In genomic region chr2:188291142-188291616, GRCh38 we compare ENCODE assay signal across 8 cellular contexts. TPM values are rescaled to one million over a fixed set of nuclear protein-coding genes. Genes with fewer than 3 reads are reported as not detected.
DNase-seq lines count a peak whose midpoint lies in the region; ATAC-seq and TF ChIP-seq lines count a peak whose summit lies in the region.

No MANE protein-coding gene starts in this region.

- TF ChIP-seq POLR2A in breast epithelium (IDR thresholded peaks at IDR 0.05) (no peak), right lobe of liver (IDR thresholded peaks at IDR 0.05) (no peak)

- intact Hi-C loops in activated CD8-positive, alpha-beta T cell treated with anti-CD3 and anti-CD28 coated beads for 36 hours (cut with micrococcal nuclease) = no loop called here
- intact Hi-C loops in breast epithelium (cut with DNase I; ENCODE audit: low total_unique reads) = no loop called here
- intact Hi-C loops in right lobe of liver (cut with DNase I) = no loop called here

- H3K27me3 ChIP-seq in breast epithelium (no peaks in the 10 kb centered on the region), right lobe of liver (peaks cover 0 to 3% of the 10 kb centered on the region in 2 donors)

- H3K4me1 Mint-ChIP-seq in activated CD8-positive, alpha-beta T cell treated with anti-CD3 and anti-CD28 coated beads, Interleukin-2, amount 10 ng/mL, durations not matched to agents 7 days and 5 days (ENCODE audit: low read depth) = peaks cover 14% of the 10 kb centered on the region
- H3K4me1 Mint-ChIP-seq in activated CD8-positive, alpha-beta T cell treated with anti-CD3 and anti-CD28 coated beads for 36 hours (ENCODE audit: low read depth) = peaks cover 8% of the 10 kb centered on the region

- H3K4me3 ChIP-seq in breast epithelium = peak overlapping the region; percentile 75 to 83 (median 77)
- peak overlapping the region; percentile 46 to 59 (median 56) for H3K4me3 ChIP-seq in right lobe of liver
- peak overlapping the region; percentile 77 for H3K4me3 ChIP-seq in urinary bladder (ENCODE audit: low read depth, low read length)

- H3K27me3 Mint-ChIP-seq in activated CD8-positive, alpha-beta T cell treated with anti-CD3 and anti-CD28 coated beads, Interleukin-2, amount 10 ng/mL, durations not matched to agents 7 days and 5 days (ENCODE audit: low read depth) = peaks cover 38% of the 10 kb centered on the region
- peaks cover 31% of the 10 kb centered on the region for H3K27me3 Mint-ChIP-seq in activated CD8-positive, alpha-beta T cell treated with anti-CD3 and anti-CD28 coated beads for 36 hours

- WGBS in right lobe of liver (ENCODE audit: insufficient coverage, low coverage, low lambda C conversion rate, missing lambda C conversion rate) = 5% methylated on average over 12 of the region's 12 CpGs
- 2% methylated on average over 12 of the region's 12 CpGs for WGBS in urinary bladder

- POLR2A ChIA-PET in activated CD8-positive, alpha-beta T cell treated with anti-CD3 and anti-CD28 coated beads, Interleukin-2, amount 10 ng/mL, durations not matched to agents 7 days and 5 days (lab: Charles Lee) = no interaction called here
- POLR2A ChIA-PET in activated CD8-positive, alpha-beta T cell treated with anti-CD3 and anti-CD28 coated beads for 36 hours (lab: Charles Lee) = no interaction called here

- no peaks in the 10 kb centered on the region for H3K9me3 Mint-ChIP-seq in activated CD8-positive, alpha-beta T cell treated with anti-CD3 and anti-CD28 coated beads, Interleukin-2, amount 10 ng/mL, durations not matched to agents 7 days and 5 days (ENCODE audit: insufficient read depth)
- no peaks in the 10 kb centered on the region for H3K9me3 Mint-ChIP-seq in activated CD8-positive, alpha-beta T cell treated with anti-CD3 and anti-CD28 coated beads for 36 hours

- H3K9me3 ChIP-seq in breast epithelium = no peaks in the 10 kb centered on the region
- no peaks in the 10 kb centered on the region for H3K9me3 ChIP-seq in right lobe of liver

- H3K36me3 ChIP-seq in breast epithelium (no peaks in the 10 kb centered on the region), right lobe of liver (no peaks in the 10 kb centered on the region), urinary bladder (ENCODE audit: insufficient read depth) (no peaks in the 10 kb centered on the region)

- CTCF ChIA-PET in activated CD8-positive, alpha-beta T cell treated with anti-CD3 and anti-CD28 coated beads, Interleukin-2, amount 10 ng/mL, durations not matched to agents 7 days and 5 days (lab: Charles Lee) = no interaction called here
- CTCF ChIA-PET in activated CD8-positive, alpha-beta T cell treated with anti-CD3 and anti-CD28 coated beads for 36 hours (lab: Charles Lee) = interaction anchor here (1.8 kb wide), 1 partner anchor 9 kb away, joined by 4 read pairs; no protein-coding TSS in a partner anchor

- TF ChIP-seq CTCF in activated CD8-positive, alpha-beta T cell treated with anti-CD3 and anti-CD28 coated beads for 36 hours (IDR thresholded peaks at IDR 0.05) = no peak
- TF ChIP-seq CTCF in breast epithelium (IDR thresholded peaks at IDR 0.05) (no peak), right lobe of liver (IDR thresholded peaks at IDR 0.05) (no peak)

- no peak for DNase-seq in activated CD8-positive, alpha-beta T cell treated with anti-CD3 and anti-CD28 coated beads, Interleukin-2, amount 10 ng/mL, durations not matched to agents 7 days and 5 days
- DNase-seq in activated CD8-positive, alpha-beta T cell treated with anti-CD3 and anti-CD28 coated beads for 36 hours = no peak
- DNase-seq in breast epithelium (ENCODE audit: low spot score in 2 of 2) = no peak
- DNase-seq in right lobe of liver = no peak
- no peak for DNase-seq in NCI-H510A (lab: John Stamatoyannopoulos, UW)
- DNase-seq in SIG-M5 (lab: John Stamatoyannopoulos, UW) = no peak

- no peak for ATAC-seq in activated CD8-positive, alpha-beta T cell treated with anti-CD3 and anti-CD28 coated beads, Interleukin-2, amount 10 ng/mL, durations not matched to agents 7 days and 5 days
- ATAC-seq in activated CD8-positive, alpha-beta T cell treated with anti-CD3 and anti-CD28 coated beads for 36 hours = no peak
- ATAC-seq in right lobe of liver (peak in 1 of 4 donors; percentile 14), HG03469 (IDR thresholded peaks at IDR 0.05; ENCODE audit: unreplicated experiment) (no peak)

- H3K4me1 ChIP-seq in breast epithelium (no peaks in the 10 kb centered on the region), right lobe of liver (peaks cover 0 to 4% (median 0%) of the 10 kb centered on the region in 4 donors), urinary bladder (ENCODE audit: insufficient read depth) (no peaks in the 10 kb centered on the region)

- H3K4me3 Mint-ChIP-seq in activated CD8-positive, alpha-beta T cell treated with anti-CD3 and anti-CD28 coated beads, Interleukin-2, amount 10 ng/mL, durations not matched to agents 7 days and 5 days = peak overlapping the region; percentile 50
- H3K4me3 Mint-ChIP-seq in activated CD8-positive, alpha-beta T cell treated with anti-CD3 and anti-CD28 coated beads for 36 hours = no peak overlapping the region

- H3K36me3 Mint-ChIP-seq in activated CD8-positive, alpha-beta T cell treated with anti-CD3 and anti-CD28 coated beads, Interleukin-2, amount 10 ng/mL, durations not matched to agents 7 days and 5 days (ENCODE audit: low read depth) = no peaks in the 10 kb centered on the region
- H3K36me3 Mint-ChIP-seq in activated CD8-positive, alpha-beta T cell treated with anti-CD3 and anti-CD28 coated beads for 36 hours (ENCODE audit: low read depth) = no peaks in the 10 kb centered on the region

- H3K27ac ChIP-seq in breast epithelium = peak overlapping the region; percentile 95 to 97
- peak overlapping the region in 2 of 3 donors; percentile 22 to 57 for H3K27ac ChIP-seq in right lobe of liver
- H3K27ac ChIP-seq in urinary bladder (ENCODE audit: low read depth) = peak overlapping the region; percentile 95

- H3K27ac Mint-ChIP-seq in activated CD8-positive, alpha-beta T cell treated with anti-CD3 and anti-CD28 coated beads, Interleukin-2, amount 10 ng/mL, durations not matched to agents 7 days and 5 days = no peak overlapping the region
- H3K27ac Mint-ChIP-seq in activated CD8-positive, alpha-beta T cell treated with anti-CD3 and anti-CD28 coated beads for 36 hours = no peak overlapping the region

RNA-seq across cellular contexts. Expression of gene GULP1, which starts 0.5 kb away (rescaled TPM):
- not detected for total RNA-seq in activated CD8-positive, alpha-beta T cell treated with anti-CD3 and anti-CD28 coated beads, Interleukin-2, amount 10 ng/mL, durations not matched to agents 7 days and 5 days
- total RNA-seq in activated CD8-positive, alpha-beta T cell treated with anti-CD3 and anti-CD28 coated beads for 36 hours = not detected
- 10 to 100 TPM; 16.5 to 47.9 (median 43.8) TPM for total RNA-seq in breast epithelium
- 1 to 10 TPM in 3 of 6 experiments, under 1 TPM in 3; 0.42 to 4.4 (median 0.89) TPM for total RNA-seq in right lobe of liver
- 119 TPM for total RNA-seq in urinary bladder
- polyA plus RNA-seq in urinary bladder = 36.2 TPM

Comparison
In these comparisons a context has a peak if more than half of its experiments do, and no peak if none do; other contexts are left out.
1. H3K27ac ChIP-seq: peak in every context shown above with its lines; median percentile 96 in breast epithelium; 95 in urinary bladder; 40 in right lobe of liver.